ENCODE assay signal across 23 cellular contexts in genomic region chr1:59831529-59831928, GRCh38. TPM values are rescaled to one million over a fixed set of nuclear protein-coding genes. Genes with fewer than 3 reads are reported as not detected.
DNase-seq lines count a peak whose midpoint lies in the region; ATAC-seq and TF ChIP-seq lines count a peak whose summit lies in the region.
"Had no signal": no experiment of that assay in that cellular context is flagged by ENCODE, and none has a peak within 500 bp of the region (broad histone marks: within the 10 kb centered on the region; RNA-seq: fewer than 3 reads in every experiment).

No MANE protein-coding gene starts in this region.

- H3K4me3 Mint-ChIP-seq in neural progenitor cell: no peak overlapping the region
- no peak overlapping the region for H3K4me3 Mint-ChIP-seq in stimulated activated naive CD8-positive, alpha-beta T cell treated with anti-CD3 and anti-CD28 coated beads, Interleukin-15, amount 100 ng/mL, for 72 hours

- no peak overlapping the region for H3K18ac ChIP-seq in mesenchymal stem cell (ENCODE audit: low read depth in 1 of 2, low read length in 2 of 2)

- no peak for TF ChIP-seq RAD21 in SK-N-SH (IDR thresholded peaks at IDR 0.05; ENCODE audit: low read length)

- intact Hi-C loops in left ventricle myocardium inferior (cut with micrococcal nuclease) (no loop called here), ovary (cut with DNase I) (no loop called here)

- no peak overlapping the region for H2BK120ac ChIP-seq in mesenchymal stem cell (ENCODE audit: low read depth, low read length)

- H3K27me3 ChIP-seq in cardiac muscle cell (no peaks in the 10 kb centered on the region), left ventricle myocardium inferior (ENCODE audit: low read depth) (no peaks in the 10 kb centered on the region), SK-N-SH (ENCODE audit: insufficient read depth) (no peaks in the 10 kb centered on the region), mesenchymal stem cell (ENCODE audit: control insufficient read depth in 1 of 2, insufficient read depth in 1 of 2, low read length in 2 of 2) (no peaks in the 10 kb centered on the region), neural progenitor cell (no peaks in the 10 kb centered on the region), ovary (no peaks in the 10 kb centered on the region)
- H3K27me3 ChIP-seq: Peyer's patch had no signal

- H3K27ac ChIP-seq in cardiac muscle cell (peak overlapping the region; percentile 64), left ventricle myocardium inferior (replicated peaks) (no peak overlapping the region), SK-N-SH (ENCODE audit: low read depth in 2 of 2, low read length in 1 of 2) (peak overlapping the region in 1 of 2 experiments; percentile 40; a peak in 2 of 4 replicates), mesenchymal stem cell (ENCODE audit: low read length, poor library complexity, severe bottlenecking) (no peak overlapping the region), neural progenitor cell (no peak overlapping the region), ovary (no peak overlapping the region)
- H3K27ac ChIP-seq: C4-2B, GM23248, Peyer's patch had no signal

- no peak overlapping the region for H3K14ac ChIP-seq in mesenchymal stem cell (ENCODE audit: low read length in 2 of 2)

- no peak overlapping the region for H3K4ac ChIP-seq in mesenchymal stem cell (ENCODE audit: low read depth in 1 of 2, low read length in 2 of 2)

- no peak overlapping the region for H2AK5ac ChIP-seq in mesenchymal stem cell (ENCODE audit: low read length, severe bottlenecking)

- no peak overlapping the region for H2BK5ac ChIP-seq in mesenchymal stem cell (ENCODE audit: low read depth, low read length, poor library complexity, severe bottlenecking)

- no peaks in the 10 kb centered on the region for H3K4me1 Mint-ChIP-seq in neural progenitor cell
- no peaks in the 10 kb centered on the region for H3K4me1 Mint-ChIP-seq in stimulated activated naive CD8-positive, alpha-beta T cell treated with anti-CD3 and anti-CD28 coated beads, Interleukin-15, amount 100 ng/mL, for 72 hours

- H3K9me2 ChIP-seq in SK-N-SH: 0 out of 2 replicates have a peak, but pooled peaks cover 5% of the 10 kb centered on the region

- H3K9me3 ChIP-seq in cardiac muscle cell (ENCODE audit: low read depth) (no peaks in the 10 kb centered on the region), left ventricle myocardium inferior (replicated peaks) (no peaks in the 10 kb centered on the region), SK-N-SH (no peaks in the 10 kb centered on the region), mesenchymal stem cell (ENCODE audit: control insufficient read depth, low read length) (no peaks in the 10 kb centered on the region), neural progenitor cell (ENCODE audit: low read depth) (no peaks in the 10 kb centered on the region), ovary (no peaks in the 10 kb centered on the region)
- H3K9me3 ChIP-seq: Peyer's patch had no signal

- H3K36me3 ChIP-seq in cardiac muscle cell: peaks cover 5% of the 10 kb centered on the region
- no peaks in the 10 kb centered on the region for H3K36me3 ChIP-seq in left ventricle myocardium inferior
- H3K36me3 ChIP-seq in SK-N-SH (replicated peaks in 1 of 2; ENCODE audit: control insufficient read depth in 1 of 2, insufficient read depth in 2 of 2, low read length in 1 of 2): no peaks in the 10 kb centered on the region
- peaks cover 0 to 3% of the 10 kb centered on the region in 2 experiments for H3K36me3 ChIP-seq in mesenchymal stem cell (ENCODE audit: control insufficient read depth in 1 of 2, insufficient read depth in 2 of 2, low read depth in 1 of 2, low read length in 2 of 2)
- H3K36me3 ChIP-seq in neural progenitor cell: no peaks in the 10 kb centered on the region
- no peaks in the 10 kb centered on the region for H3K36me3 ChIP-seq in ovary

- TF ChIP-seq POLR2A in ovary (IDR thresholded peaks at IDR 0.05): no peak

- H3K4me2 ChIP-seq in SK-N-SH (no peak overlapping the region), mesenchymal stem cell (ENCODE audit: low read length, poor library complexity, severe bottlenecking) (no peak overlapping the region), neural progenitor cell (no peak overlapping the region)

- CTCF ChIA-PET in SK-N-SH (lab: Yijun Ruan, JAX): interaction anchor here (1.1 kb wide), 1 partner anchor 10 kb away, joined by 3 read pairs; no protein-coding TSS in a partner anchor

- TF ChIP-seq CTCF in cardiac muscle cell (IDR thresholded peaks at IDR 0.05; ENCODE audit: low read depth, low read length): no peak
- no peak for TF ChIP-seq CTCF in left ventricle myocardium inferior (IDR thresholded peaks at IDR 0.05; ENCODE audit: borderline replicate concordance)
- no peak for TF ChIP-seq CTCF in SK-N-SH (IDR thresholded peaks at IDR 0.05)
- TF ChIP-seq CTCF in neural progenitor cell (IDR thresholded peaks at IDR 0.05): no peak
- no peak for TF ChIP-seq CTCF in ovary (IDR thresholded peaks at IDR 0.05)

- H4K8ac ChIP-seq in mesenchymal stem cell (ENCODE audit: low read length): no peak overlapping the region

- H2BK15ac ChIP-seq in mesenchymal stem cell (ENCODE audit: low read depth, poor library complexity, severe bottlenecking): no peak overlapping the region

- no peak overlapping the region for H2BK12ac ChIP-seq in mesenchymal stem cell (ENCODE audit: low read length in 2 of 2)

- TF ChIP-seq EP300 in SK-N-SH (IDR thresholded peaks at IDR 0.05; ENCODE audit: borderline replicate concordance in 1 of 2, low read depth in 1 of 2, low read length in 1 of 2): no peak
- no peak for TF ChIP-seq EP300 in ovary (IDR thresholded peaks at IDR 0.05)

- H3F3A ChIP-seq in SK-N-SH (replicated peaks; ENCODE audit: insufficient read depth) (peaks cover 11% of the 10 kb centered on the region), neural progenitor cell (ENCODE audit: low read depth) (no peaks in the 10 kb centered on the region)

- POLR2A ChIA-PET in SK-N-SH (lab: Yijun Ruan, JAX): no interaction called here

- H3K79me1 ChIP-seq in mesenchymal stem cell (replicated peaks; ENCODE audit: low read length, poor library complexity, severe bottlenecking): no peaks in the 10 kb centered on the region

- WGBS in SK-N-SH (ENCODE audit: low lambda C conversion rate): 58% methylated on average over 2 of the region's 2 CpGs
- 75% methylated on average over 2 of the region's 2 CpGs for WGBS in mesenchymal stem cell
- WGBS in ovary, 3 donors: 12 to 32% (median 27%) methylated on average over 2 of the region's 2 CpGs

- no peaks in the 10 kb centered on the region for H3K79me2 ChIP-seq in SK-N-SH (ENCODE audit: insufficient read depth)
- H3K79me2 ChIP-seq in neural progenitor cell (ENCODE audit: low read depth): no peaks in the 10 kb centered on the region

- no peak overlapping the region for H3K23ac ChIP-seq in mesenchymal stem cell (ENCODE audit: low read length in 2 of 2)

- DNase-seq in cardiac muscle cell (ENCODE audit: low read depth in 1 of 2, low spot score in 1 of 2): no peak
- DNase-seq in left ventricle myocardium inferior: no peak
- no peak for DNase-seq in SK-N-SH
- DNase-seq in mesenchymal stem cell: no peak
- no peak for DNase-seq in neural progenitor cell (ENCODE audit: low spot score)
- DNase-seq in ovary: no peak
- no peak for DNase-seq in stimulated activated naive CD8-positive, alpha-beta T cell treated with anti-CD3 and anti-CD28 coated beads, Interleukin-15, amount 100 ng/mL, for 72 hours
- DNase-seq in NCI-H526 treated with DMSO at 0.1 percent for 48 hours (lab: John Stamatoyannopoulos, UW): no peak
- DNase-seq: DMS53, GF-D8, GM23248, NCI-H1092, NCI-H1694, NCI-H2107, NCI-H345, NCI-H774, Peyer's patch, SIG-M5, SW 1271 had no signal

- no peaks in the 10 kb centered on the region for H4K20me1 ChIP-seq in SK-N-SH (ENCODE audit: insufficient read depth)
- no peaks in the 10 kb centered on the region for H4K20me1 ChIP-seq in neural progenitor cell (ENCODE audit: low read depth)

- H3K36me3 Mint-ChIP-seq in neural progenitor cell: no peaks in the 10 kb centered on the region

- no peak for ATAC-seq in stimulated activated naive CD8-positive, alpha-beta T cell treated with anti-CD3 and anti-CD28 coated beads, Interleukin-15, amount 100 ng/mL, for 72 hours
- ATAC-seq: HCT116 had no signal

- H3K4me3 ChIP-seq in cardiac muscle cell: no peak overlapping the region
- H3K4me3 ChIP-seq in left ventricle myocardium inferior: no peak overlapping the region
- no peak overlapping the region for H3K4me3 ChIP-seq in SK-N-SH (ENCODE audit: low read depth in 2 of 2, low read length in 1 of 2)
- no peak overlapping the region for H3K4me3 ChIP-seq in mesenchymal stem cell (ENCODE audit: insufficient read depth in 1 of 2, low read depth in 1 of 2, low read length in 2 of 2)
- no peak overlapping the region for H3K4me3 ChIP-seq in neural progenitor cell
- H3K4me3 ChIP-seq in ovary: no peak overlapping the region
- H3K4me3 ChIP-seq: GM23248, Peyer's patch had no signal

- H3K27ac Mint-ChIP-seq in neural progenitor cell: no peak overlapping the region
- no peak overlapping the region for H3K27ac Mint-ChIP-seq in stimulated activated naive CD8-positive, alpha-beta T cell treated with anti-CD3 and anti-CD28 coated beads, Interleukin-15, amount 100 ng/mL, for 72 hours

- no peak overlapping the region for H4K91ac ChIP-seq in mesenchymal stem cell (ENCODE audit: low read length)

- H3K4me1 ChIP-seq in cardiac muscle cell (ENCODE audit: low read depth) (peaks cover 26% of the 10 kb centered on the region), left ventricle myocardium inferior (no peaks in the 10 kb centered on the region), SK-N-SH (ENCODE audit: control insufficient read depth in 1 of 2, insufficient read depth in 2 of 2, low read depth in 1 of 2, low read length in 1 of 2) (peaks cover 0 to 23% of the 10 kb centered on the region in 2 experiments; a peak in 2 of 4 replicates), mesenchymal stem cell (ENCODE audit: control insufficient read depth, insufficient read depth, low read depth, low read length) (no peaks in the 10 kb centered on the region), neural progenitor cell (no peaks in the 10 kb centered on the region), ovary (ENCODE audit: insufficient read depth) (no peaks in the 10 kb centered on the region)
- H3K4me1 ChIP-seq: Peyer's patch had no signal

- H3K27me3 Mint-ChIP-seq in neural progenitor cell (ENCODE audit: insufficient read depth, low read depth): no peaks in the 10 kb centered on the region
- H3K27me3 Mint-ChIP-seq in stimulated activated naive CD8-positive, alpha-beta T cell treated with anti-CD3 and anti-CD28 coated beads, Interleukin-15, amount 100 ng/mL, for 72 hours: no peaks in the 10 kb centered on the region

- H2AFZ ChIP-seq in SK-N-SH (ENCODE audit: low read depth): 0 out of 2 replicates have a peak overlapping the region, but pooled peaks have one; percentile 31
- peak overlapping the region; percentile 42 for H2AFZ ChIP-seq in mesenchymal stem cell (ENCODE audit: low read depth, low read length)
- no peak overlapping the region for H2AFZ ChIP-seq in neural progenitor cell (replicated peaks)
- H2AFZ ChIP-seq: GM23248 had no signal

- H3K9me3 Mint-ChIP-seq in neural progenitor cell: no peaks in the 10 kb centered on the region
- H3K9me3 Mint-ChIP-seq in stimulated activated naive CD8-positive, alpha-beta T cell treated with anti-CD3 and anti-CD28 coated beads, Interleukin-15, amount 100 ng/mL, for 72 hours: no peaks in the 10 kb centered on the region

- H3K9ac ChIP-seq in SK-N-SH (no peak overlapping the region), mesenchymal stem cell (ENCODE audit: low read length) (no peak overlapping the region), neural progenitor cell (no peak overlapping the region)
- H3K9ac ChIP-seq: GM23248 had no signal

RNA-seq across cellular contexts. Expression of gene HOOK1, which starts 16.8 kb away (rescaled TPM):
- total RNA-seq in cardiac muscle cell (9.5 and 10.4 TPM in 2 replicates), left ventricle myocardium inferior (4.0 TPM), neural progenitor cell (ENCODE audit: low replicate concordance) (9.3 and 12.1 TPM in 2 replicates), ovary (1 to 10 TPM in 6 of 7 donors, under 1 TPM in 1; 0.15 to 9.9 (median 2.5) TPM)
- polyA plus RNA-seq in cardiac muscle cell (12.9 and 15.5 TPM in 2 replicates), SK-N-SH (2012; rRNA removed) (0.34 and 0.35 TPM in 2 replicates), ovary (under 1 TPM; 0.21 to 0.35 TPM)
- 0.38 and 0.45 TPM in 2 replicates for polyA plus RNA-seq in SK-N-SH (2012; cell fraction: cytosol; rRNA removed)
- polyA plus RNA-seq in SK-N-SH (2012; cell fraction: nucleus; rRNA removed): 0.32 and 0.83 TPM in 2 replicates
- polyA plus RNA-seq in mesenchymal stem cell (2013, experiment 1 of 2): not detected
- not detected for polyA plus RNA-seq in mesenchymal stem cell (2013, experiment 2 of 2)
- total RNA-seq: A172, GM23248, HT1080 had no signal
- polyA plus RNA-seq: GM23248 had no signal
